In genomic region chr20:57895161-57895855, GRCh38 we compare ENCODE assay signal across 33 cellular contexts.
"Had no signal": no experiment of that assay in that cellular context is flagged by ENCODE, and none has a peak within 500 bp of the region (broad histone marks: within the 10 kb centered on the region; RNA-seq: fewer than 3 reads in every experiment).

No MANE protein-coding gene starts in this region.

- ATAC-seq: activated CD4-positive, CD25-positive, alpha-beta regulatory T cell treated with anti-CD3 and anti-CD28 coated beads, Interleukin-2, amount 50 U/mL, for 24 hours; activated CD8-positive, alpha-beta T cell treated with anti-CD3 and anti-CD28 coated beads for 36 hours; activated naive CD4-positive, alpha-beta T cell treated with anti-CD3 and anti-CD28 coated beads, Interleukin-2, amount 50 U/mL, for 72 hours; activated T-cell treated with anti-CD3 and anti-CD28 coated beads, Interleukin-2, amount 50 U/mL, for 4 hours; activated T-helper 17 cell treated with anti-CD3 and anti-CD28 coated beads, Interleukin-2, amount 50 U/mL, for 72 hours; effector memory CD8-positive, alpha-beta T cell; gastroesophageal sphincter; T-helper 17 cell had no signal

- H3K27ac ChIP-seq: ascending aorta, breast epithelium, cardiac muscle cell, esophagus muscularis mucosa, gastroesophageal sphincter, WERI-Rb-1 had no signal

- H3K36me3 ChIP-seq: ascending aorta, breast epithelium, cardiac muscle cell, esophagus muscularis mucosa, gastroesophageal sphincter, WERI-Rb-1 had no signal

- H3K4me1 ChIP-seq: ascending aorta, breast epithelium, esophagus muscularis mucosa, gastroesophageal sphincter had no signal

- H3K9me3 Mint-ChIP-seq: activated B cell treated with CpG ODN at 0.5 μM for 24 hours; activated CD8-positive, alpha-beta T cell treated with anti-CD3 and anti-CD28 coated beads for 36 hours; activated naive CD4-positive, alpha-beta T cell treated with anti-CD3 and anti-CD28 coated beads, Interleukin-2, amount 10 ng/mL, durations not matched to agents 7 days and 5 days; activated naive CD4-positive, alpha-beta T cell treated with anti-CD3 and anti-CD28 coated beads, Interleukin-2, amount 50 U/mL, for 72 hours; activated naive CD8-positive, alpha-beta T cell treated with anti-CD3 and anti-CD28 coated beads, Interleukin-2, amount 10 ng/mL, durations not matched to agents 7 days and 5 days; activated T-cell treated with anti-CD3 and anti-CD28 coated beads, Interleukin-2, amount 50 U/mL, for 4 hours; activated T-helper 17 cell treated with anti-CD3 and anti-CD28 coated beads, Interleukin-2, amount 50 U/mL, for 72 hours; central memory CD8-positive, alpha-beta T cell; effector memory CD8-positive, alpha-beta T cell; T-helper 2 cell treated with Interferon-gamma antibody and Interleukin-4, amounts not matched to agents 5 μg/mL and 100 μg/mL, for 36 hours had no signal

- H3K27ac Mint-ChIP-seq: activated B cell treated with CpG ODN at 0.5 μM for 24 hours; activated CD8-positive, alpha-beta T cell treated with anti-CD3 and anti-CD28 coated beads for 36 hours; activated naive CD4-positive, alpha-beta T cell treated with anti-CD3 and anti-CD28 coated beads, Interleukin-2, amount 10 ng/mL, durations not matched to agents 7 days and 5 days; activated naive CD4-positive, alpha-beta T cell treated with anti-CD3 and anti-CD28 coated beads, Interleukin-2, amount 50 U/mL, for 72 hours; activated naive CD8-positive, alpha-beta T cell treated with anti-CD3 and anti-CD28 coated beads, Interleukin-2, amount 10 ng/mL, durations not matched to agents 7 days and 5 days; activated T-helper 17 cell treated with anti-CD3 and anti-CD28 coated beads, Interleukin-2, amount 50 U/mL, for 72 hours; brain; T-helper 17 cell; T-helper 2 cell treated with Interferon-gamma antibody and Interleukin-4, amounts not matched to agents 5 μg/mL and 100 μg/mL, for 36 hours had no signal

- DNase-seq: activated B cell treated with CpG ODN at 0.5 μM for 24 hours; activated CD4-positive, alpha-beta T cell treated with anti-CD3 and anti-CD28 coated beads for 48 hours; activated CD4-positive, alpha-beta T cell treated with anti-CD3 and anti-CD28 coated beads, Interleukin-2, amount 50 U/mL, for 1 hour; activated CD4-positive, alpha-beta T cell treated with anti-CD3 and anti-CD28 coated beads, Interleukin-2, amount 50 U/mL, for 48 hours; activated CD8-positive, alpha-beta memory T cell treated with anti-CD3 and anti-CD28 coated beads for 24 hours; activated CD8-positive, alpha-beta T cell treated with anti-CD3 and anti-CD28 coated beads for 36 hours; activated gamma-delta T cell; activated naive CD4-positive, alpha-beta T cell; activated naive CD4-positive, alpha-beta T cell treated with anti-CD3 and anti-CD28 coated beads, Interleukin-2, amount 10 ng/mL, durations not matched to agents 7 days and 5 days; activated naive CD8-positive, alpha-beta T cell treated with anti-CD3 and anti-CD28 coated beads, Interleukin-2, amount 10 ng/mL, durations not matched to agents 7 days and 5 days; activated T-cell treated with anti-CD3 and anti-CD28 coated beads, Interleukin-2, amount 50 U/mL, for 4 hours; cortex of kidney; dermis blood vessel endothelial cell; effector CD4-positive, alpha-beta T cell; effector memory CD8-positive, alpha-beta T cell; erythroblast; foreskin melanocyte; T-helper 1 cell; T-helper 17 cell; T1000; WERI-Rb-1 had no signal

- H3K4me3 Mint-ChIP-seq: activated B cell treated with CpG ODN at 0.5 μM for 24 hours; activated CD8-positive, alpha-beta T cell treated with anti-CD3 and anti-CD28 coated beads for 36 hours; activated naive CD4-positive, alpha-beta T cell treated with anti-CD3 and anti-CD28 coated beads, Interleukin-2, amount 10 ng/mL, durations not matched to agents 7 days and 5 days; activated naive CD8-positive, alpha-beta T cell treated with anti-CD3 and anti-CD28 coated beads, Interleukin-2, amount 10 ng/mL, durations not matched to agents 7 days and 5 days; activated T-cell treated with anti-CD3 and anti-CD28 coated beads, Interleukin-2, amount 50 U/mL, for 4 hours; activated T-helper 17 cell treated with anti-CD3 and anti-CD28 coated beads, Interleukin-2, amount 50 U/mL, for 72 hours; brain; central memory CD8-positive, alpha-beta T cell; effector memory CD8-positive, alpha-beta T cell; T-helper 17 cell; T-helper 2 cell treated with Interferon-gamma antibody and Interleukin-4, amounts not matched to agents 5 μg/mL and 100 μg/mL, for 36 hours had no signal

- H3K4me3 ChIP-seq: ascending aorta, breast epithelium, cardiac muscle cell, esophagus muscularis mucosa, gastroesophageal sphincter had no signal

- H3K36me3 Mint-ChIP-seq: activated naive CD4-positive, alpha-beta T cell treated with anti-CD3 and anti-CD28 coated beads, Interleukin-2, amount 10 ng/mL, durations not matched to agents 7 days and 5 days; activated naive CD4-positive, alpha-beta T cell treated with anti-CD3 and anti-CD28 coated beads, Interleukin-2, amount 50 U/mL, for 72 hours; activated naive CD8-positive, alpha-beta T cell treated with anti-CD3 and anti-CD28 coated beads, Interleukin-2, amount 10 ng/mL, durations not matched to agents 7 days and 5 days; brain had no signal

- H3K27me3 ChIP-seq: ascending aorta, breast epithelium had no signal

- H3K27me3 Mint-ChIP-seq: activated naive CD8-positive, alpha-beta T cell treated with anti-CD3 and anti-CD28 coated beads, Interleukin-2, amount 10 ng/mL, durations not matched to agents 7 days and 5 days had no signal

- H3K9me3 ChIP-seq: ascending aorta, breast epithelium, esophagus muscularis mucosa, gastroesophageal sphincter had no signal

- FAIRE-seq: colon had no signal

- H3K4me1 Mint-ChIP-seq: activated B cell treated with CpG ODN at 0.5 μM for 24 hours; activated naive CD4-positive, alpha-beta T cell treated with anti-CD3 and anti-CD28 coated beads, Interleukin-2, amount 10 ng/mL, durations not matched to agents 7 days and 5 days; activated naive CD8-positive, alpha-beta T cell treated with anti-CD3 and anti-CD28 coated beads, Interleukin-2, amount 10 ng/mL, durations not matched to agents 7 days and 5 days; activated T-helper 17 cell treated with anti-CD3 and anti-CD28 coated beads, Interleukin-2, amount 50 U/mL, for 72 hours; central memory CD8-positive, alpha-beta T cell; T-helper 17 cell had no signal
